ENCODE assay signal across 32 cellular contexts in the genomic region with DNA sequence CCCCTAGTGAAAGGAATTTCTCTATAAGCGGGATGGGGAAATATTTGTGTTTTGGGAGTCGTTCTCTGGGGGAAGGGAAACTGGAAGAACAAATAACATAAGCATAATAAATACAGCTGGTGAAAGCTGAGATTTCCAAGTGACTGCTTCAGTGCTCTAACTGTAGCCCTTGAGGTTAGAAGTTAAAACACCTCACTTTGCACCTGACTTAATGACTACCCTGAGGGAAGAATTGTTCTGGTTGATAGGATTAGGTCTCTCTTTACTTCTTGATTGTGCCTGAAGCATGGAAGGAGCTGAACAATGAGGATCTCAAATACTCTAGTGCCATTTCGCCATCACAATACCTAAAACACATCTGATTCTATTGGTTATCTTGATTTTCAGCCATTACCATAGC.
DNase-seq lines count a peak whose midpoint lies in the region; ATAC-seq and TF ChIP-seq lines count a peak whose summit lies in the region.
"Had no signal": no experiment of that assay in that cellular context is flagged by ENCODE, and none has a peak within 500 bp of the region (broad histone marks: within the 10 kb centered on the region; RNA-seq: fewer than 3 reads in every experiment).

No MANE protein-coding gene starts in this region.

- no CpG with 5 or more reads among the region's 3 CpGs for WGBS in H9 (ENCODE audit: extremely low coverage, insufficient read length, low lambda C conversion rate)
- WGBS in thyroid gland, 2 donors = 25 to 41% methylated on average over 3 of the region's 3 CpGs
- WGBS in transverse colon (ENCODE audit: low coverage in 1 of 2), 2 donors = 48 to 58% methylated on average over 3 of the region's 3 CpGs

- peaks cover 0 to 4% (median 0%) of the 10 kb centered on the region in 3 experiments; a peak in 2 of 7 replicates for H3K36me3 Mint-ChIP-seq in H9 (ENCODE audit: insufficient read depth in 1 of 3, low read depth in 3 of 3)
- H3K36me3 Mint-ChIP-seq in WTC11 = no peaks in the 10 kb centered on the region
- H3K36me3 Mint-ChIP-seq: natural killer cell treated with Interleukin-12 subunit alpha and Interleukin-12 subunit beta and Interleukin-15 and Interleukin-18, amount 100 ng/mL, for 72 hours had no signal

- in situ Hi-C loops in transverse colon (cut with MboI; ENCODE audit: low pct_ligation_motif_present in 1 of 4, low pct_unique_long_range_greater_than_20kb in 1 of 4, low sequenced_read_pairs in 3 of 4) = no loop called here

- no peak overlapping the region for H2BK5ac ChIP-seq in H9 (ENCODE audit: insufficient read length, low read length)

- H4K8ac ChIP-seq in H9 (replicated peaks; ENCODE audit: insufficient read length, low read depth, low read length) = no peak overlapping the region

- H3K79me2 ChIP-seq in H9 (ENCODE audit: insufficient read depth, low read length) = no peaks in the 10 kb centered on the region

- DNase-seq in H9 (no peak), WTC11 (ENCODE audit: low spot score) (no peak), left kidney (ENCODE audit: low read depth, low spot score) (peak; percentile 79), thyroid gland (no peak), WERI-Rb-1 (no peak), transverse colon (no peak)
- DNase-seq in activated naive CD4-positive, alpha-beta T cell treated with anti-CD3 and anti-CD28 coated beads, Interleukin-2, amount 50 U/mL, for 16 hours = no peak
- DNase-seq: activated CD8-positive, alpha-beta memory T cell treated with anti-CD3 and anti-CD28 coated beads, Interleukin-2, amount 50 U/mL, for 48 hours; activated CD8-positive, alpha-beta T cell treated with anti-CD3 and anti-CD28 coated beads for 36 hours; activated naive CD4-positive, alpha-beta T cell treated with anti-CD3 and anti-CD28 coated beads for 36 hours; adrenal gland; body of pancreas; DMS53; foreskin fibroblast; GDM1; heart right ventricle; left cardiac atrium; NCI-H1694 treated with DMSO at 0.1 percent for 48 hours; NCI-H748 treated with DMSO at 0.1 percent for 48 hours; right lobe of liver; spleen; stimulated activated CD8-positive, alpha-beta memory T cell treated with anti-CD3 and anti-CD28 coated beads, Interleukin-4, amount 100 ng/mL, for 48 hours; stimulated activated naive CD8-positive, alpha-beta T cell treated with anti-CD3 and anti-CD28 coated beads, Interleukin-15, amount 100 ng/mL, for 72 hours; T-helper 2 cell had no signal

- no peak for TF ChIP-seq EP300 in transverse colon (IDR thresholded peaks at IDR 0.05; ENCODE audit: low read depth)

- no peak overlapping the region for H4K5ac ChIP-seq in H9 (ENCODE audit: insufficient read length, low read depth, low read length)

- H4K91ac ChIP-seq in H9 (ENCODE audit: insufficient read length, low read depth, low read length) = no peak overlapping the region

- H3K4me2 ChIP-seq in H9 (ENCODE audit: insufficient read depth, insufficient read length, low read length) = peak overlapping the region; percentile 6

- no peak overlapping the region for H3K9ac ChIP-seq in H9 (ENCODE audit: extremely low read depth, insufficient read length, low read length)
- H3K9ac ChIP-seq: BLaER1 treated with 17β-estradiol and CSF1 and Interleukin-3, amounts not matched to agents 10 nM and 100 nM had no signal

- H3K27me3 ChIP-seq in H9 (ENCODE audit: insufficient read depth, low read length) (no peaks in the 10 kb centered on the region), thyroid gland (no peaks in the 10 kb centered on the region), WERI-Rb-1 (ENCODE audit: insufficient read depth, low read depth, severe bottlenecking) (no peaks in the 10 kb centered on the region), transverse colon (no peaks in the 10 kb centered on the region)
- H3K27me3 ChIP-seq: adrenal gland; BLaER1 treated with 17β-estradiol and CSF1 and Interleukin-3, amounts not matched to agents 10 nM and 100 nM; esophagus muscularis mucosa; heart right ventricle; right lobe of liver; spleen had no signal

- TF ChIP-seq CTCF in H9 (conservative IDR thresholded peaks at IDR 0.05) = no peak
- TF ChIP-seq CTCF in WTC11 (IDR thresholded peaks at IDR 0.05) = no peak
- no peak for TF ChIP-seq CTCF in thyroid gland (IDR thresholded peaks at IDR 0.05)
- TF ChIP-seq CTCF in WERI-Rb-1 (IDR thresholded peaks at IDR 0.05; ENCODE audit: low read depth, low read length) = no peak
- no peak for TF ChIP-seq CTCF in transverse colon (IDR thresholded peaks at IDR 0.05)

- H2BK20ac ChIP-seq in H9 (ENCODE audit: low read depth, low read length, poor library complexity, severe bottlenecking) = no peak overlapping the region

- H3K27ac ChIP-seq in H9 (ENCODE audit: insufficient read length, low read depth, low read length) (no peak overlapping the region), thyroid gland (peak overlapping the region; percentile 5 to 52 (median 32)), WERI-Rb-1 (no peak overlapping the region), transverse colon (no peak overlapping the region)
- H3K27ac ChIP-seq: adrenal gland; BLaER1 treated with 17β-estradiol and CSF1 and Interleukin-3, amounts not matched to agents 10 nM and 100 nM; body of pancreas; esophagus muscularis mucosa; heart right ventricle; right lobe of liver; spleen had no signal

- intact Hi-C loops in thyroid gland (cut with DNase I) = no loop called here
- intact Hi-C loops in transverse colon (cut with DNase I; ENCODE audit: low total_unique reads) = no loop called here

- H3K9me3 Mint-ChIP-seq in H9 (peaks cover 4 to 5% of the 10 kb centered on the region in 2 experiments; a peak in 3 of 5 replicates), WTC11 (peaks cover 9% of the 10 kb centered on the region)
- H3K9me3 Mint-ChIP-seq: activated CD8-positive, alpha-beta T cell treated with anti-CD3 and anti-CD28 coated beads for 36 hours; activated naive CD4-positive, alpha-beta T cell treated with anti-CD3 and anti-CD28 coated beads for 36 hours; central memory CD8-positive, alpha-beta T cell; dendritic cell treated with granulocyte-macrophage colony-stimulating factor and Interleukin-4, amounts not matched to agents 40 ng/mL and 50 ng/mL, for 4 days had no signal

- H4K20me1 ChIP-seq in H9 (ENCODE audit: control insufficient read depth, insufficient read depth, insufficient read length) = no peaks in the 10 kb centered on the region
- H4K20me1 ChIP-seq: BLaER1 treated with 17β-estradiol and CSF1 and Interleukin-3, amounts not matched to agents 10 nM and 100 nM had no signal

- peak; percentile 64 for ATAC-seq in WTC11
- ATAC-seq: activated CD8-positive, alpha-beta T cell treated with anti-CD3 and anti-CD28 coated beads for 36 hours; body of pancreas; heart right ventricle; left cardiac atrium; natural killer cell treated with Interleukin-12 subunit alpha and Interleukin-12 subunit beta and Interleukin-15 and Interleukin-18, amount 100 ng/mL, for 72 hours; right lobe of liver; Right ventricle myocardium inferior; SK-N-SH treated with all-trans-retinoic acid at 6 μM for 48 hours; stimulated activated naive CD8-positive, alpha-beta T cell treated with anti-CD3 and anti-CD28 coated beads, Interleukin-15, amount 100 ng/mL, for 72 hours had no signal

- H3K9me3 ChIP-seq in H9 (ENCODE audit: control insufficient read depth, low read depth, low read length) (no peaks in the 10 kb centered on the region), thyroid gland (no peaks in the 10 kb centered on the region), WERI-Rb-1 (ENCODE audit: severe bottlenecking) (no peaks in the 10 kb centered on the region), transverse colon (no peaks in the 10 kb centered on the region)
- H3K9me3 ChIP-seq: adrenal gland; BLaER1 treated with 17β-estradiol and CSF1 and Interleukin-3, amounts not matched to agents 10 nM and 100 nM; body of pancreas; esophagus muscularis mucosa; heart right ventricle; right lobe of liver; spleen had no signal

- no peak overlapping the region for H3T11ph ChIP-seq in H9 (ENCODE audit: low read length)

- H2BK120ac ChIP-seq in H9 (ENCODE audit: low read depth, low read length, poor library complexity, severe bottlenecking) = no peak overlapping the region

- CTCF ChIA-PET in WTC11 (lab: Charles Lee) = interaction anchor here (1.5 kb wide), 1 partner anchor 9 kb away, joined by 4 read pairs; no protein-coding TSS in a partner anchor

- H3K14ac ChIP-seq in H9 (ENCODE audit: insufficient read depth, low read length) = no peak overlapping the region

- H3K4me1 Mint-ChIP-seq in H9 (peaks cover 33 to 48% of the 10 kb centered on the region in 2 experiments), WTC11 (peaks cover 70% of the 10 kb centered on the region)

- no peak overlapping the region for H2BK12ac ChIP-seq in H9 (ENCODE audit: insufficient read length, low read depth, low read length)

- no peak overlapping the region for H3K56ac ChIP-seq in H9 (ENCODE audit: insufficient read length, low read depth, low read length)

- H3K4me3 ChIP-seq in thyroid gland (replicated peaks in 1 of 3) = no peak overlapping the region
- H3K4me3 ChIP-seq in WERI-Rb-1 (ENCODE audit: low read depth, low read length) = no peak overlapping the region
- H3K4me3 ChIP-seq in transverse colon = no peak overlapping the region
- H3K4me3 ChIP-seq: adrenal gland; BLaER1 treated with 17β-estradiol and CSF1 and Interleukin-3, amounts not matched to agents 10 nM and 100 nM; body of pancreas; esophagus muscularis mucosa; heart right ventricle; right lobe of liver; spleen had no signal

- no peaks in the 10 kb centered on the region for H3K36me3 ChIP-seq in thyroid gland
- H3K36me3 ChIP-seq in WERI-Rb-1 = no peaks in the 10 kb centered on the region; the same call in 1 of the 2 replicates
- no peaks in the 10 kb centered on the region for H3K36me3 ChIP-seq in transverse colon
- H3K36me3 ChIP-seq: adrenal gland; BLaER1 treated with 17β-estradiol and CSF1 and Interleukin-3, amounts not matched to agents 10 nM and 100 nM; esophagus muscularis mucosa; heart right ventricle; right lobe of liver; spleen had no signal

- POLR2A ChIA-PET in WTC11 (lab: Charles Lee) = interaction anchor here (1.0 kb wide), 1 partner anchor 22 kb away, joined by 4 read pairs; no protein-coding TSS in a partner anchor

- no peak overlapping the region for H2AK5ac ChIP-seq in H9 (ENCODE audit: insufficient read length, low read length)

- no peak for TF ChIP-seq POLR2A in thyroid gland (IDR thresholded peaks at IDR 0.05)
- no peak for TF ChIP-seq POLR2A in transverse colon (IDR thresholded peaks at IDR 0.05)

- no peak overlapping the region for H3K18ac ChIP-seq in H9 (ENCODE audit: insufficient read length, low read depth, low read length)

- H2BK15ac ChIP-seq in H9 (ENCODE audit: low read depth, low read length) = no peak overlapping the region

- H3K79me1 ChIP-seq in H9 (ENCODE audit: insufficient read depth, low read depth, low read length, poor library complexity, severe bottlenecking) = no peaks in the 10 kb centered on the region

- H3K4ac ChIP-seq in H9 (ENCODE audit: low read depth, low read length) = no peak overlapping the region

- H3K4me3 Mint-ChIP-seq in H9 = no peak overlapping the region
- H3K4me3 Mint-ChIP-seq in WTC11 = peak overlapping the region; percentile 15; the same call in 1 of the 2 replicates
- H3K4me3 Mint-ChIP-seq: activated CD8-positive, alpha-beta T cell treated with anti-CD3 and anti-CD28 coated beads for 36 hours; activated naive CD4-positive, alpha-beta T cell treated with anti-CD3 and anti-CD28 coated beads for 36 hours; activated T-helper 1 cell treated with anti-CD3 and anti-CD28 coated beads, Interleukin-12 subunit alpha, Interleukin-12 subunit beta, Interleukin-2, Interleukin-4 antibody, amounts not matched to agents 30 ng/mL and 10 ng/mL and 1 ng/mL, durations not matched to agents 14 hours and 24 hours and 36 hours; central memory CD8-positive, alpha-beta T cell; dendritic cell treated with granulocyte-macrophage colony-stimulating factor and Interleukin-4, amounts not matched to agents 40 ng/mL and 50 ng/mL, for 4 days; natural killer cell treated with Interleukin-12 subunit alpha and Interleukin-12 subunit beta and Interleukin-15 and Interleukin-18, amount 100 ng/mL, for 72 hours; stimulated activated naive CD8-positive, alpha-beta T cell treated with anti-CD3 and anti-CD28 coated beads, Interleukin-15, amount 100 ng/mL, for 72 hours had no signal

- H3K27ac Mint-ChIP-seq in H9 = peak overlapping the region in 1 of 3 experiments; percentile 22; a peak in 1 of 7 replicates
- H3K27ac Mint-ChIP-seq in WTC11 = 0 out of 2 replicates have a peak overlapping the region, but pooled peaks have one; percentile 6
- H3K27ac Mint-ChIP-seq: activated CD8-positive, alpha-beta T cell treated with anti-CD3 and anti-CD28 coated beads for 36 hours; activated naive CD4-positive, alpha-beta T cell treated with anti-CD3 and anti-CD28 coated beads for 36 hours; activated T-helper 1 cell treated with anti-CD3 and anti-CD28 coated beads, Interleukin-12 subunit alpha, Interleukin-12 subunit beta, Interleukin-2, Interleukin-4 antibody, amounts not matched to agents 30 ng/mL and 10 ng/mL and 1 ng/mL, durations not matched to agents 14 hours and 24 hours and 36 hours; dendritic cell treated with granulocyte-macrophage colony-stimulating factor and Interleukin-4, amounts not matched to agents 40 ng/mL and 50 ng/mL, for 4 days; natural killer cell treated with Interleukin-12 subunit alpha and Interleukin-12 subunit beta and Interleukin-15 and Interleukin-18, amount 100 ng/mL, for 72 hours; stimulated activated naive CD8-positive, alpha-beta T cell treated with anti-CD3 and anti-CD28 coated beads, Interleukin-15, amount 100 ng/mL, for 72 hours had no signal

- H3K23me2 ChIP-seq in H9 (ENCODE audit: insufficient read length, low read depth, low read length, poor library complexity, severe bottlenecking) = no peaks in the 10 kb centered on the region

- H3K27me3 Mint-ChIP-seq in H9 (ENCODE audit: low read depth) = peaks cover 6% of the 10 kb centered on the region; the same call in 1 of the 2 replicates
- H3K27me3 Mint-ChIP-seq in WTC11 (ENCODE audit: low read depth) = peaks cover 19% of the 10 kb centered on the region
- H3K27me3 Mint-ChIP-seq: activated CD8-positive, alpha-beta T cell treated with anti-CD3 and anti-CD28 coated beads for 36 hours; central memory CD8-positive, alpha-beta T cell; dendritic cell treated with granulocyte-macrophage colony-stimulating factor and Interleukin-4, amounts not matched to agents 40 ng/mL and 50 ng/mL, for 4 days; stimulated activated naive CD8-positive, alpha-beta T cell treated with anti-CD3 and anti-CD28 coated beads, Interleukin-15, amount 100 ng/mL, for 72 hours had no signal

- peaks cover 7% of the 10 kb centered on the region for H3K4me1 ChIP-seq in H9 (ENCODE audit: insufficient read depth, low read length)
- peaks cover 30 to 32% of the 10 kb centered on the region in 2 donors for H3K4me1 ChIP-seq in thyroid gland
- H3K4me1 ChIP-seq in transverse colon = peaks cover 0 to 9% (median 6%) of the 10 kb centered on the region in 4 donors
- H3K4me1 ChIP-seq: adrenal gland, spleen had no signal

- no peak overlapping the region for H3K23ac ChIP-seq in H9 (ENCODE audit: insufficient read length, low read depth, low read length)

- H2AFZ ChIP-seq in H9 (ENCODE audit: low read length) = no peak overlapping the region

Comparison
In these comparisons a context has a peak if more than half of its experiments do, and no peak if none do; other contexts are left out.
1. H3K27ac ChIP-seq: peak in thyroid gland (3 of 3); none in H9 (single experiment), WERI-Rb-1 (single experiment) and transverse colon (0 of 4).